Comparison of ENCODE assay signal across 26 cellular contexts in genomic region chr21:42123509-42123908, GRCh38. TPM values are rescaled to one million over a fixed set of nuclear protein-coding genes. Genes with fewer than 3 reads are reported as not detected.
A peak's percentile ranks its signal among the peaks of the same experiment; 100 is the strongest.
DNase-seq lines count a peak whose midpoint lies in the region; ATAC-seq, FAIRE-seq and TF ChIP-seq lines count a peak whose summit lies in the region.
"Had no signal": no experiment of that assay in that cellular context is flagged by ENCODE, and none has a peak within 500 bp of the region (broad histone marks: within the 10 kb centered on the region; RNA-seq: fewer than 3 reads in every experiment).

No MANE protein-coding gene starts in this region.

- H3K79me2 ChIP-seq in DND-41 (ENCODE audit: insufficient read depth, low read length) (no peaks in the 10 kb centered on the region), neural progenitor cell (ENCODE audit: low read depth) (no peaks in the 10 kb centered on the region)

- no peaks in the 10 kb centered on the region for H3K9me3 ChIP-seq in DND-41 (ENCODE audit: insufficient read depth, low read length, severe bottlenecking)
- no peaks in the 10 kb centered on the region for H3K9me3 ChIP-seq in KOPT-K1 (ENCODE audit: insufficient read depth, low read length, poor library complexity, severe bottlenecking)
- H3K9me3 ChIP-seq in neural progenitor cell (ENCODE audit: low read depth), result no peaks in the 10 kb centered on the region
- H3K9me3 ChIP-seq: MG63 had no signal

- no peaks in the 10 kb centered on the region for H3K36me3 ChIP-seq in DND-41 (ENCODE audit: insufficient read depth, low read length)
- no peaks in the 10 kb centered on the region for H3K36me3 ChIP-seq in KOPT-K1 (ENCODE audit: insufficient read depth, low read length)
- H3K36me3 ChIP-seq in bronchial epithelial cell (ENCODE audit: control insufficient read depth, insufficient read depth, low read length), result no peaks in the 10 kb centered on the region
- H3K36me3 ChIP-seq in neural progenitor cell, result no peaks in the 10 kb centered on the region
- H3K36me3 ChIP-seq: MG63 had no signal

- no peak for DNase-seq in DND-41
- no peak for DNase-seq in bronchial epithelial cell (ENCODE audit: low read depth)
- no peak for DNase-seq in neural progenitor cell (ENCODE audit: low spot score)
- DNase-seq in DMS79 treated with DMSO at 0.1 percent for 48 hours (lab: John Stamatoyannopoulos, UW), result no peak
- DNase-seq in MCF 10A (ENCODE audit: unreplicated experiment), result no peak
- DNase-seq: C1 segment of cervical spinal cord; CD4-positive, alpha-beta memory T cell; COR-L47; DMS 273 treated with DMSO at 0.1 percent for 48 hours; DMS79; H7; MG63; NCI-H1694 treated with DMSO at 0.1 percent for 48 hours; NCI-H2081; NCI-H2227 treated with DMSO at 0.1 percent for 48 hours; NCI-H526 treated with DMSO at 0.1 percent for 48 hours; SHP77; T-helper 1 cell had no signal

- H3K27me3 ChIP-seq in DND-41 (ENCODE audit: insufficient read depth, low read length, poor library complexity) (no peaks in the 10 kb centered on the region), bronchial epithelial cell (ENCODE audit: control insufficient read depth, insufficient read depth, low read length) (peaks cover 21% of the 10 kb centered on the region), neural progenitor cell (peaks cover 4% of the 10 kb centered on the region)

- no peak for ATAC-seq in DND-41 (ENCODE audit: insufficient read depth, low read depth)
- ATAC-seq in HG02610 (IDR thresholded peaks at IDR 0.05; ENCODE audit: unreplicated experiment), result no peak
- ATAC-seq in HG03442 (IDR thresholded peaks at IDR 0.05; ENCODE audit: unreplicated experiment), result no peak
- ATAC-seq: Panc1 had no signal

- no TSS peak for BruUV-seq in MCF 10A (replicated peaks; lab: Mats Ljungman, UMichigan)

- peak; percentile 95 for FAIRE-seq in bronchial epithelial cell (lab: Jason Lieb, UNC)
- FAIRE-seq: A204.1 had no signal

- POLR2A ChIA-PET in MCF 10A (lab: Yijun Ruan, JAX), result no interaction called here

- H3K9me3 Mint-ChIP-seq in neural progenitor cell (no peaks in the 10 kb centered on the region), MCF 10A (ENCODE audit: unreplicated experiment) (no peaks in the 10 kb centered on the region)

- H3K27ac ChIP-seq in DND-41 (ENCODE audit: low read length) (peak overlapping the region; percentile 69), KOPT-K1 (ENCODE audit: low read depth, low read length, poor library complexity, severe bottlenecking) (peak overlapping the region; percentile 97), neural progenitor cell (no peak overlapping the region)
- H3K27ac ChIP-seq: RWPE1 had no signal

- no peak overlapping the region for H3K4me3 ChIP-seq in DND-41 (ENCODE audit: low read depth in 1 of 2, low read length in 2 of 2)
- no peak overlapping the region for H3K4me3 ChIP-seq in bronchial epithelial cell (ENCODE audit: low read depth, low read length)
- H3K4me3 ChIP-seq in neural progenitor cell, result no peak overlapping the region
- H3K4me3 ChIP-seq: MG63 had no signal

- no peaks in the 10 kb centered on the region for H3K36me3 Mint-ChIP-seq in neural progenitor cell
- no peaks in the 10 kb centered on the region for H3K36me3 Mint-ChIP-seq in MCF 10A (ENCODE audit: insufficient read depth, unreplicated experiment)
- H3K36me3 Mint-ChIP-seq: CD4-positive, alpha-beta memory T cell had no signal

- H3K4me1 ChIP-seq in DND-41 (ENCODE audit: insufficient read depth, low read length), result peaks cover 87% of the 10 kb centered on the region
- peaks cover 8% of the 10 kb centered on the region for H3K4me1 ChIP-seq in neural progenitor cell

- intact Hi-C loops in MCF 10A (cut with micrococcal nuclease), result no loop called here

- H2AFZ ChIP-seq in DND-41 (ENCODE audit: low read depth, low read length), result no peak overlapping the region
- H2AFZ ChIP-seq in neural progenitor cell (replicated peaks), result no peak overlapping the region

- H3K9ac ChIP-seq in DND-41 (ENCODE audit: low read depth, low read length), result no peak overlapping the region
- no peak overlapping the region for H3K9ac ChIP-seq in neural progenitor cell

- H3K27me3 Mint-ChIP-seq in neural progenitor cell (ENCODE audit: insufficient read depth, low read depth) (peaks cover 8% of the 10 kb centered on the region), MCF 10A (ENCODE audit: insufficient read depth, unreplicated experiment) (peaks cover 27% of the 10 kb centered on the region)

- H3K4me3 Mint-ChIP-seq in neural progenitor cell (peak overlapping the region; percentile 0), MCF 10A (ENCODE audit: unreplicated experiment) (no peak overlapping the region)
- H3K4me3 Mint-ChIP-seq: CD4-positive, alpha-beta memory T cell had no signal

- H3K4me2 ChIP-seq in DND-41 (ENCODE audit: insufficient read depth, low read length), result peak overlapping the region; percentile 6; the same call in 1 of the 2 replicates
- H3K4me2 ChIP-seq in neural progenitor cell, result no peak overlapping the region

- TF ChIP-seq CTCF in DND-41 (IDR thresholded peaks at IDR 0.05; ENCODE audit: borderline replicate concordance, extremely low read depth, low read length, poor library complexity, severe bottlenecking) (no peak), bronchial epithelial cell (IDR thresholded peaks at IDR 0.05; ENCODE audit: insufficient read depth, low read length, severe bottlenecking) (no peak), neural progenitor cell (IDR thresholded peaks at IDR 0.05) (no peak), MCF 10A (IDR thresholded peaks at IDR 0.05; ENCODE audit: unreplicated experiment) (no peak)

- H3F3A ChIP-seq in neural progenitor cell (ENCODE audit: low read depth), result no peaks in the 10 kb centered on the region

- peaks cover 8% of the 10 kb centered on the region for H3K4me1 Mint-ChIP-seq in neural progenitor cell
- H3K4me1 Mint-ChIP-seq in MCF 10A (ENCODE audit: insufficient read depth, unreplicated experiment), result peaks cover 20% of the 10 kb centered on the region

- CTCF ChIA-PET in MCF 10A (lab: Yijun Ruan, JAX), result no interaction called here

- H3K27ac Mint-ChIP-seq in neural progenitor cell, result peak overlapping the region; percentile 11
- no peak overlapping the region for H3K27ac Mint-ChIP-seq in MCF 10A (ENCODE audit: low read depth, unreplicated experiment)
- H3K27ac Mint-ChIP-seq: CD4-positive, alpha-beta memory T cell had no signal

- H4K20me1 ChIP-seq in DND-41 (ENCODE audit: insufficient read depth, low read length), result no peaks in the 10 kb centered on the region
- no peaks in the 10 kb centered on the region for H4K20me1 ChIP-seq in neural progenitor cell (ENCODE audit: low read depth)

RNA-seq across cellular contexts. Expression of gene UMODL1, which starts 52.4 kb away (rescaled TPM):
- not detected in 2 replicates for total RNA-seq in bronchial epithelial cell
- total RNA-seq in neural progenitor cell (ENCODE audit: low replicate concordance), result 0.09 TPM in 1 of 2 replicates, not detected in the other
- not detected in 2 replicates for total RNA-seq in MCF 10A (2022)
- total RNA-seq: NCI-H460, SK-MEL-5 had no signal
